In the genomic region with DNA sequence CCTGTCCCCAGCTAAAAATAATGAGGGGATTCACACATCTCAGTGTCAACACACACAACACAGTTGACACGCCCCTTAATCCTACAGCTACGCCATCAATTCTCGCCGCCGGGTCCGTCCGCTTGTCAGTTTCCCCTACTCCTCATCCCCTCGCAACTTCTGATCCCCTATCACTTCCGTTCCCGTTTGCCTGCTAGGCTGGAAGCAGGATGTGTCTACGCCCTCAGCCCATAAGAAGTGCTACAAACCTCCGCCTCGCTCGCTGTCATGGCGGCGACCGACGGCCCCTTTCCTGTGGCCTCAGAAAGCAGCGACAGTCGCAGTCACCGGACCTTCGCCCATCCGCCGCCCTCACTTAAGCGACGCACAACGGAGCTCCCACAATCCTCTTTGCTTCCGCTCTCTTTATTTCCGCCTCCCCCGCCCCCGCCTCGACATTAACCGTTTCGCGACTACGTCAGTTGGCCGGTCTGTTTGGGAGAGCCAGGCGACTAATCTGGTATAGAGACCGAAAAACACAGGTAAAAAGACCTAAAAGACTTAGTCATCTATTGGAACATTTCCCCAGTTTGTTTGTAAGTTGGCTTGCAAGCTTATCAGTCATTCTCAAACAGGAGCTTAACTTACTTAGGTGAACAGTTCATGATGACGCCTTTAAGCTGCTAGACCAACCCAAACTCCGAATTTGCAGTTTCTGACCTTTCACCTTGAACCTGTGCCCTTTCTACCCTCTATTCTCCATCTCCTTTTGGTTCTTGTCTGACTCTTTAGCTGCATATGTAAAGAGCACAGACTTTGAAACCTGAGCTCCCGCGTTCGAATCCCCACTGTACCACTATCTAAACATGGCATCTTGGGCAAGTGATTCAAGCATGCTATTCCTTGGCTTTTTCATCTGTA, we compare ENCODE assay signal across 1 cellular context.
TF ChIP-seq lines count a peak whose summit lies in the region.

Gene SLC25A53, minus strand, starts transcription at position 380 of the 900 bp plus-strand sequence. CDS start 51,752 bp downstream, outside the sequence.

TF ChIP-seq in HepG2, 621 proteins besides CTCF, POLR2A, EP300 and RAD21 (continued from another document and continues in another):
- TF ChIP-seq E2F5 (CRISPR knock-in tag; conservative IDR thresholded peaks at IDR 0.05) = no peak
- no peak for TF ChIP-seq SP1 (IDR thresholded peaks at IDR 0.05)
- peak; percentile 53; the same call in 1 of the 2 replicates for TF ChIP-seq SP1 (CRISPR knock-in tag; IDR thresholded peaks at IDR 0.05)
- TF ChIP-seq, protein P1, sequence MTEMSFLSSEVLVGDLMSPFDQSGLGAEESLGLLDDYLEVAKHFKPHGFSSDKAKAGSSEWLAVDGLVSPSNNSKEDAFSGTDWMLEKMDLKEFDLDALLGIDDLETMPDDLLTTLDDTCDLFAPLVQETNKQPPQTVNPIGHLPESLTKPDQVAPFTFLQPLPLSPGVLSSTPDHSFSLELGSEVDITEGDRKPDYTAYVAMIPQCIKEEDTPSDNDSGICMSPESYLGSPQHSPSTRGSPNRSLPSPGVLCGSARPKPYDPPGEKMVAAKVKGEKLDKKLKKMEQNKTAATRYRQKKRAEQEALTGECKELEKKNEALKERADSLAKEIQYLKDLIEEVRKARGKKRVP (CRISPR knock-in tag; IDR thresholded peaks at IDR 0.05) = 0 out of 4 replicates have a peak, but pooled peaks of 1 of the 2 experiments have one; percentile 18
- TF ChIP-seq, protein P2, sequence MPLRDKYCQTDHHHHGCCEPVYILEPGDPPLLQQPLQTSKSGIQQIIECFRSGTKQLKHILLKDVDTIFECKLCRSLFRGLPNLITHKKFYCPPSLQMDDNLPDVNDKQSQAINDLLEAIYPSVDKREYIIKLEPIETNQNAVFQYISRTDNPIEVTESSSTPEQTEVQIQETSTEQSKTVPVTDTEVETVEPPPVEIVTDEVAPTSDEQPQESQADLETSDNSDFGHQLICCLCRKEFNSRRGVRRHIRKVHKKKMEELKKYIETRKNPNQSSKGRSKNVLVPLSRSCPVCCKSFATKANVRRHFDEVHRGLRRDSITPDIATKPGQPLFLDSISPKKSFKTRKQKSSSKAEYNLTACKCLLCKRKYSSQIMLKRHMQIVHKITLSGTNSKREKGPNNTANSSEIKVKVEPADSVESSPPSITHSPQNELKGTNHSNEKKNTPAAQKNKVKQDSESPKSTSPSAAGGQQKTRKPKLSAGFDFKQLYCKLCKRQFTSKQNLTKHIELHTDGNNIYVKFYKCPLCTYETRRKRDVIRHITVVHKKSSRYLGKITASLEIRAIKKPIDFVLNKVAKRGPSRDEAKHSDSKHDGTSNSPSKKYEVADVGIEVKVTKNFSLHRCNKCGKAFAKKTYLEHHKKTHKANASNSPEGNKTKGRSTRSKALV (CRISPR knock-in tag; IDR thresholded peaks at IDR 0.05) = no peak
- TF ChIP-seq ZNF768 (CRISPR knock-in tag; IDR thresholded peaks at IDR 0.05) = no peak
- no peak for TF ChIP-seq SP2 (CRISPR knock-in tag; IDR thresholded peaks at IDR 0.05)
- TF ChIP-seq WIZ (CRISPR knock-in tag; IDR thresholded peaks at IDR 0.05) = no peak
- 0 out of 2 replicates have a peak, but pooled peaks have one; percentile 36 for TF ChIP-seq KMT2A (CRISPR knock-in tag; IDR thresholded peaks at IDR 0.05)
- TF ChIP-seq ZNF777 (CRISPR knock-in tag; IDR thresholded peaks at IDR 0.05) = no peak
- no peak for TF ChIP-seq ZNF746 (CRISPR knock-in tag; IDR thresholded peaks at IDR 0.05)
- no peak for TF ChIP-seq ZNF615 (CRISPR knock-in tag; IDR thresholded peaks at IDR 0.05; ENCODE audit: borderline replicate concordance)
- TF ChIP-seq ZNF24 (IDR thresholded peaks at IDR 0.05) = no peak; the same call in 1 of the 2 replicates
- no peak for TF ChIP-seq CBX5 (CRISPR knock-in tag; IDR thresholded peaks at IDR 0.05; ENCODE audit: borderline replicate concordance)
- TF ChIP-seq CREB1 (IDR thresholded peaks at IDR 0.05) = peak; percentile 87
- TF ChIP-seq CREB1 (CRISPR knock-in tag; IDR thresholded peaks at IDR 0.05) = peak; percentile 95
- no peak; the same call in 1 of the 2 replicates for TF ChIP-seq ZBTB25 (CRISPR knock-in tag; IDR thresholded peaks at IDR 0.05)
- TF ChIP-seq ARID2 (CRISPR knock-in tag; IDR thresholded peaks at IDR 0.05; ENCODE audit: borderline replicate concordance) = no peak
- no peak for TF ChIP-seq CBX2 (IDR thresholded peaks at IDR 0.05; ENCODE audit: low read depth, low read length)
- no peak for TF ChIP-seq CBX2 (CRISPR knock-in tag; IDR thresholded peaks at IDR 0.05; ENCODE audit: low read depth)
- TF ChIP-seq ARNT (IDR thresholded peaks at IDR 0.05) = no peak
- TF ChIP-seq ZNF20 (CRISPR knock-in tag; IDR thresholded peaks at IDR 0.05) = no peak
- TF ChIP-seq, protein P3, sequence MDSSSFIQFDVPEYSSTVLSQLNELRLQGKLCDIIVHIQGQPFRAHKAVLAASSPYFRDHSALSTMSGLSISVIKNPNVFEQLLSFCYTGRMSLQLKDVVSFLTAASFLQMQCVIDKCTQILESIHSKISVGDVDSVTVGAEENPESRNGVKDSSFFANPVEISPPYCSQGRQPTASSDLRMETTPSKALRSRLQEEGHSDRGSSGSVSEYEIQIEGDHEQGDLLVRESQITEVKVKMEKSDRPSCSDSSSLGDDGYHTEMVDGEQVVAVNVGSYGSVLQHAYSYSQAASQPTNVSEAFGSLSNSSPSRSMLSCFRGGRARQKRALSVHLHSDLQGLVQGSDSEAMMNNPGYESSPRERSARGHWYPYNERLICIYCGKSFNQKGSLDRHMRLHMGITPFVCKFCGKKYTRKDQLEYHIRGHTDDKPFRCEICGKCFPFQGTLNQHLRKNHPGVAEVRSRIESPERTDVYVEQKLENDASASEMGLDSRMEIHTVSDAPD (CRISPR knock-in tag; IDR thresholded peaks at IDR 0.05) = no peak
- 0 out of 2 replicates have a peak, but pooled peaks have one; percentile 26 for TF ChIP-seq BORCS8-MEF2B (CRISPR knock-in tag; IDR thresholded peaks at IDR 0.05)
- TF ChIP-seq KAT8 (CRISPR knock-in tag; IDR thresholded peaks at IDR 0.05) = peak; percentile 93
- TF ChIP-seq, protein P4, sequence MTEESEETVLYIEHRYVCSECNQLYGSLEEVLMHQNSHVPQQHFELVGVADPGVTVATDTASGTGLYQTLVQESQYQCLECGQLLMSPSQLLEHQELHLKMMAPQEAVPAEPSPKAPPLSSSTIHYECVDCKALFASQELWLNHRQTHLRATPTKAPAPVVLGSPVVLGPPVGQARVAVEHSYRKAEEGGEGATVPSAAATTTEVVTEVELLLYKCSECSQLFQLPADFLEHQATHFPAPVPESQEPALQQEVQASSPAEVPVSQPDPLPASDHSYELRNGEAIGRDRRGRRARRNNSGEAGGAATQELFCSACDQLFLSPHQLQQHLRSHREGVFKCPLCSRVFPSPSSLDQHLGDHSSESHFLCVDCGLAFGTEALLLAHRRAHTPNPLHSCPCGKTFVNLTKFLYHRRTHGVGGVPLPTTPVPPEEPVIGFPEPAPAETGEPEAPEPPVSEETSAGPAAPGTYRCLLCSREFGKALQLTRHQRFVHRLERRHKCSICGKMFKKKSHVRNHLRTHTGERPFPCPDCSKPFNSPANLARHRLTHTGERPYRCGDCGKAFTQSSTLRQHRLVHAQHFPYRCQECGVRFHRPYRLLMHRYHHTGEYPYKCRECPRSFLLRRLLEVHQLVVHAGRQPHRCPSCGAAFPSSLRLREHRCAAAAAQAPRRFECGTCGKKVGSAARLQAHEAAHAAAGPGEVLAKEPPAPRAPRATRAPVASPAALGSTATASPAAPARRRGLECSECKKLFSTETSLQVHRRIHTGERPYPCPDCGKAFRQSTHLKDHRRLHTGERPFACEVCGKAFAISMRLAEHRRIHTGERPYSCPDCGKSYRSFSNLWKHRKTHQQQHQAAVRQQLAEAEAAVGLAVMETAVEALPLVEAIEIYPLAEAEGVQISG (CRISPR knock-in tag; IDR thresholded peaks at IDR 0.05) = peak; percentile 93
- no peak for TF ChIP-seq ONECUT2 (CRISPR knock-in tag; IDR thresholded peaks at IDR 0.05)
- TF ChIP-seq HNRNPK (IDR thresholded peaks at IDR 0.05; ENCODE audit: low read depth, low read length, poor library complexity, severe bottlenecking) = no peak
- TF ChIP-seq GPN1 (CRISPR knock-in tag; IDR thresholded peaks at IDR 0.05; ENCODE audit: borderline replicate concordance) = no peak
- TF ChIP-seq SPEN (CRISPR knock-in tag; IDR thresholded peaks at IDR 0.05; ENCODE audit: low read depth) = peak; percentile 72
- TF ChIP-seq JUNB (CRISPR knock-in tag; IDR thresholded peaks at IDR 0.05; ENCODE audit: borderline replicate concordance) = 0 out of 2 replicates have a peak, but pooled peaks have one; percentile 40
- no peak for TF ChIP-seq ZBTB21 (CRISPR knock-in tag; IDR thresholded peaks at IDR 0.05)
- no peak for TF ChIP-seq ZNF282 (IDR thresholded peaks at IDR 0.05; ENCODE audit: partially characterized antibody)
- peak; percentile 67 for TF ChIP-seq NR2F6 (IDR thresholded peaks at IDR 0.05)
- TF ChIP-seq NR2F6 (CRISPR knock-in tag; IDR thresholded peaks at IDR 0.05) = 0 out of 2 replicates have a peak, but pooled peaks have one; percentile 22
- TF ChIP-seq CEBPB (IDR thresholded peaks at IDR 0.05; ENCODE audit: borderline replicate concordance, low read depth, low read length) = no peak
- TF ChIP-seq, protein P5, sequence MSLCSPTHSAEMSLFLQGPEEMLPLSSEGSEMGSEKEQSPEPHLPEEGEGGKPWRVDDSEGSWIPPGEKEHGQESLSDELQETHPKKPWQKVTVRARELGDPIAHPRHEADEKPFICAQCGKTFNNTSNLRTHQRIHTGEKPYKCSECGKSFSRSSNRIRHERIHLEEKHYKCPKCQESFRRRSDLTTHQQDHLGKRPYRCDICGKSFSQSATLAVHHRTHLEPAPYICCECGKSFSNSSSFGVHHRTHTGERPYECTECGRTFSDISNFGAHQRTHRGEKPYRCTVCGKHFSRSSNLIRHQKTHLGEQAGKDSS (CRISPR knock-in tag; IDR thresholded peaks at IDR 0.05; ENCODE audit: borderline replicate concordance, low read depth) = no peak
- no peak for TF ChIP-seq HOXA7 (CRISPR knock-in tag; IDR thresholded peaks at IDR 0.05)
- TF ChIP-seq KDM1A (CRISPR knock-in tag; IDR thresholded peaks at IDR 0.05) = no peak
- TF ChIP-seq ZNF235 (CRISPR knock-in tag; IDR thresholded peaks at IDR 0.05; ENCODE audit: borderline replicate concordance) = no peak
- no peak for TF ChIP-seq ZNF878 (CRISPR knock-in tag; IDR thresholded peaks at IDR 0.05)
- peak; percentile 31; the same call in 1 of the 2 replicates for TF ChIP-seq ZNF547 (CRISPR knock-in tag; IDR thresholded peaks at IDR 0.05)
- peak; percentile 93 for TF ChIP-seq ATF1 (CRISPR knock-in tag; IDR thresholded peaks at IDR 0.05)
- TF ChIP-seq ZSCAN25 (CRISPR knock-in tag; IDR thresholded peaks at IDR 0.05) = no peak
- no peak for TF ChIP-seq PCBP1 (IDR thresholded peaks at IDR 0.05; ENCODE audit: borderline replicate concordance, low read depth, low read length)
- TF ChIP-seq FOXA1 (IDR thresholded peaks at IDR 0.05) = no peak
- no peak for TF ChIP-seq FOXA1 (CRISPR knock-in tag; IDR thresholded peaks at IDR 0.05)
- peak; percentile 75 for TF ChIP-seq HDAC1 (CRISPR knock-in tag; IDR thresholded peaks at IDR 0.05)
- peak; percentile 62; the same call in 1 of the 2 replicates for TF ChIP-seq TBX3 (IDR thresholded peaks at IDR 0.05; ENCODE audit: borderline replicate concordance)
- no peak for TF ChIP-seq RXRA (CRISPR knock-in tag; IDR thresholded peaks at IDR 0.05)
- peak; percentile 45; the same call in 1 of the 2 replicates for TF ChIP-seq RBFOX2 (IDR thresholded peaks at IDR 0.05; ENCODE audit: low read depth, low read length)
- TF ChIP-seq PRPF4 (IDR thresholded peaks at IDR 0.05; ENCODE audit: low read depth, low read length, poor library complexity, severe bottlenecking) = no peak
- peak; percentile 87 for TF ChIP-seq ASH2L (IDR thresholded peaks at IDR 0.05; ENCODE audit: insufficient read length, low read depth, low read length)
- TF ChIP-seq PHB2 (IDR thresholded peaks at IDR 0.05; ENCODE audit: partially characterized antibody) = no peak
- TF ChIP-seq, protein P6, sequence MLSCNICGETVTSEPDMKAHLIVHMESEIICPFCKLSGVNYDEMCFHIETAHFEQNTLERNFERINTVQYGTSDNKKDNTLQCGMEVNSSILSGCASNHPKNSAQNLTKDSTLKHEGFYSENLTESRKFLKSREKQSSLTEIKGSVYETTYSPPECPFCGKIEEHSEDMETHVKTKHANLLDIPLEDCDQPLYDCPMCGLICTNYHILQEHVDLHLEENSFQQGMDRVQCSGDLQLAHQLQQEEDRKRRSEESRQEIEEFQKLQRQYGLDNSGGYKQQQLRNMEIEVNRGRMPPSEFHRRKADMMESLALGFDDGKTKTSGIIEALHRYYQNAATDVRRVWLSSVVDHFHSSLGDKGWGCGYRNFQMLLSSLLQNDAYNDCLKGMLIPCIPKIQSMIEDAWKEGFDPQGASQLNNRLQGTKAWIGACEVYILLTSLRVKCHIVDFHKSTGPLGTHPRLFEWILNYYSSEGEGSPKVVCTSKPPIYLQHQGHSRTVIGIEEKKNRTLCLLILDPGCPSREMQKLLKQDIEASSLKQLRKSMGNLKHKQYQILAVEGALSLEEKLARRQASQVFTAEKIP (CRISPR knock-in tag; IDR thresholded peaks at IDR 0.05; ENCODE audit: borderline replicate concordance) = no peak
- no peak for TF ChIP-seq SALL2 (CRISPR knock-in tag; IDR thresholded peaks at IDR 0.05)
- no peak for TF ChIP-seq CCAR2 (optimal IDR thresholded peaks at IDR 0.05; ENCODE audit: low read depth, low read length)
- no peak for TF ChIP-seq HDAC6 (IDR thresholded peaks at IDR 0.05; ENCODE audit: low read depth, low read length)
- no peak for TF ChIP-seq MTA1 (CRISPR knock-in tag; IDR thresholded peaks at IDR 0.05; ENCODE audit: borderline replicate concordance)
- no peak for TF ChIP-seq ZFX (CRISPR knock-in tag; IDR thresholded peaks at IDR 0.05; ENCODE audit: low read depth)
- no peak for TF ChIP-seq ZNF17 (CRISPR knock-in tag; IDR thresholded peaks at IDR 0.05)
- TF ChIP-seq JUN (CRISPR knock-in tag; IDR thresholded peaks at IDR 0.05) = no peak
- 0 out of 2 replicates have a peak, but pooled peaks have one; percentile 16 for TF ChIP-seq ZNF501 (CRISPR knock-in tag; IDR thresholded peaks at IDR 0.05)
- no peak for TF ChIP-seq ZNF432 (CRISPR knock-in tag; IDR thresholded peaks at IDR 0.05; ENCODE audit: borderline replicate concordance)
- TF ChIP-seq ZFY (CRISPR knock-in tag; IDR thresholded peaks at IDR 0.05) = peak; percentile 41; the same call in 1 of the 2 replicates
- TF ChIP-seq ZNF207 (IDR thresholded peaks at IDR 0.05; ENCODE audit: borderline replicate concordance) = no peak
